15 cellular contexts compared by ENCODE assay signal in genomic region chr18:62044490-62045000, GRCh38.
DNase-seq lines count a peak whose midpoint lies in the region; TF ChIP-seq lines count a peak whose summit lies in the region.
"Had no signal": no experiment of that assay in that cellular context is flagged by ENCODE, and none has a peak within 500 bp of the region (broad histone marks: within the 10 kb centered on the region; RNA-seq: fewer than 3 reads in every experiment).

No MANE protein-coding gene starts in this region.

- intact Hi-C loops in ascending aorta (cut with DNase I) = no loop called here

- H3K9me3 ChIP-seq in ascending aorta = peaks cover 0 to 14% of the 10 kb centered on the region in 2 donors

- TF ChIP-seq CTCF in brain microvascular endothelial cell (IDR thresholded peaks at IDR 0.05; ENCODE audit: low read depth, low read length, missing control alignments) (no peak), retinal pigment epithelial cell (conservative IDR thresholded peaks at IDR 0.05; ENCODE audit: low read depth, low read length) (no peak), ascending aorta (IDR thresholded peaks at IDR 0.05) (no peak)

- H3K36me3 ChIP-seq in brain microvascular endothelial cell (replicated peaks) (no peaks in the 10 kb centered on the region), ascending aorta (peaks cover 0 to 5% of the 10 kb centered on the region in 2 donors)
- H3K36me3 ChIP-seq: SJCRH30 had no signal

- H3K4me3 ChIP-seq in brain microvascular endothelial cell (ENCODE audit: low read depth, low read length) (no peak overlapping the region), retinal pigment epithelial cell (ENCODE audit: low read length) (no peak overlapping the region), ascending aorta (no peak overlapping the region)
- H3K4me3 ChIP-seq: SJCRH30 had no signal

- H3K27me3 ChIP-seq in brain microvascular endothelial cell (replicated peaks) (no peaks in the 10 kb centered on the region), ascending aorta (no peaks in the 10 kb centered on the region)
- H3K27me3 ChIP-seq: SJCRH30 had no signal

- H3K4me1 ChIP-seq in ascending aorta = no peaks in the 10 kb centered on the region
- H3K4me1 ChIP-seq: SJCRH30 had no signal

- DNase-seq in EH (ENCODE audit: low read depth) (peak; percentile 42), NCI-H1105 (lab: John Stamatoyannopoulos, UW) (peak; percentile 9), brain microvascular endothelial cell (peak; percentile 36), retinal pigment epithelial cell (ENCODE audit: low read depth) (peak; percentile 81), NCI-H2196 (lab: John Stamatoyannopoulos, UW; ENCODE audit: unreplicated experiment) (no peak), ascending aorta (ENCODE audit: low spot score in 2 of 2) (no peak), GF-D8 (lab: John Stamatoyannopoulos, UW) (no peak)
- DNase-seq: CD4-positive, CD25-positive, alpha-beta regulatory T cell; DND-41; Karpas-422; MV-4-11; NCI-H1694 treated with DMSO at 0.1 percent for 48 hours; NCI-H2081 treated with DMSO at 0.1 percent for 48 hours; NK-92 treated with Interleukin-12 subunit alpha and Interleukin-12 subunit beta, amount 100 ng/mL, for 24 hours had no signal

- H3K27ac ChIP-seq in brain microvascular endothelial cell (no peak overlapping the region), ascending aorta (no peak overlapping the region)
- H3K27ac ChIP-seq: SJCRH30 had no signal

- in situ Hi-C loops in brain microvascular endothelial cell (cut with HindIII; ENCODE audit: low pct_ligation_motif_present, low sequenced_read_pairs) = no loop called here

Comparison
In these comparisons a context has a peak if more than half of its experiments do, and no peak if none do; other contexts are left out.
1. DNase-seq: peak in EH (single experiment), NCI-H1105 (single experiment), brain microvascular endothelial cell (single experiment) and retinal pigment epithelial cell (single experiment); none in NCI-H2196 (single experiment), ascending aorta (0 of 2) and GF-D8 (single experiment).